Comparison of ENCODE assay signal across 8 cellular contexts in the genomic region with DNA sequence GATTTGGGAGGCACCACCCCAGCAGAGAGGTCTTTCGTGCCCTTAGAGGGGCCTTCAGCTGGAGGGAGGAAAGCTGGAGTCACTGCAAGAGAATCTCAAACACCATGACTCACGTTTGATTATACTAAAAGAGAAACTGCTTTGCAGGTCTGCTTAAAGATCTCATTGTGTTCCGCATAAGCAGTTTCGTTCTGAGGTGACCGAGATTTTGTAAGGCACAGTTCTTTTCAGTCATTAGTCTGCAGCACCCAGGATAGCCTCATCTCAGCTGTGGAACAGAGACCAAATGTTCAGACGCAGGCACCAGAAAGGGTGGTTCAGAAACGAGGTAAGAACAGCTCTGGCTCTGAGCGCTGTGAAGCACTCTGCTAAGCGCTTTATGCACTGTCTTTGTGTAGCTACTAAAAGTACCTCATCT.
A peak's percentile ranks its signal among the peaks of the same experiment; 100 is the strongest.
DNase-seq lines count a peak whose midpoint lies in the region; ATAC-seq and TF ChIP-seq lines count a peak whose summit lies in the region.

No MANE protein-coding gene starts in this region.

- no peak overlapping the region for H3K4me3 Mint-ChIP-seq in type B pancreatic cell

- ATAC-seq in HG02678 (IDR thresholded peaks at IDR 0.05; ENCODE audit: unreplicated experiment) = peak; percentile 98

- H3K36me3 Mint-ChIP-seq in type B pancreatic cell = no peaks in the 10 kb centered on the region

- peak overlapping the region; percentile 27 for H3K4me3 ChIP-seq in fibroblast of pulmonary artery (replicated peaks; ENCODE audit: low read depth, low read length)

- peaks cover 49% of the 10 kb centered on the region for H3K27me3 Mint-ChIP-seq in type B pancreatic cell

- peaks cover 4% of the 10 kb centered on the region for H3K4me1 Mint-ChIP-seq in type B pancreatic cell (ENCODE audit: unreplicated experiment)

- H3K9me3 Mint-ChIP-seq in type B pancreatic cell = no peaks in the 10 kb centered on the region

- peak overlapping the region; percentile 26 for H3K27ac Mint-ChIP-seq in type B pancreatic cell

- TF ChIP-seq CTCF in fibroblast of pulmonary artery (IDR thresholded peaks at IDR 0.05; ENCODE audit: low read length, missing control alignments) = no peak
- no peak for TF ChIP-seq CTCF in type B pancreatic cell (conservative IDR thresholded peaks at IDR 0.05)

- DNase-seq in activated CD8-positive, alpha-beta memory T cell treated with anti-CD3 and anti-CD28 coated beads, Interleukin-2, amount 50 U/mL, for 24 hours (ENCODE audit: extremely low read depth) = peak; percentile 19
- DNase-seq in activated CD8-positive, alpha-beta memory T cell treated with anti-CD3 and anti-CD28 coated beads for 24 hours = no peak
- DNase-seq in OCI-M1 (lab: John Stamatoyannopoulos, UW) = peak; percentile 11
- DNase-seq in fibroblast of pulmonary artery (ENCODE audit: low read depth) = peak; percentile 46
- DNase-seq in type B pancreatic cell (ENCODE audit: extremely low spot score, unreplicated experiment) = no peak
- DNase-seq in DMS153 treated with DMSO at 0.1 percent for 48 hours (lab: John Stamatoyannopoulos, UW; ENCODE audit: unreplicated experiment) = no peak
- no peak for DNase-seq in NCI-H2171 treated with DMSO at 0.1 percent for 48 hours (lab: John Stamatoyannopoulos, UW)

Comparison
In these comparisons a context has a peak if more than half of its experiments do, and no peak if none do; other contexts are left out.
1. DNase-seq: peak in activated CD8-positive, alpha-beta memory T cell treated with anti-CD3 and anti-CD28 coated beads, Interleukin-2, amount 50 U/mL, for 24 hours (single experiment), OCI-M1 (single experiment) and fibroblast of pulmonary artery (single experiment); none in activated CD8-positive, alpha-beta memory T cell treated with anti-CD3 and anti-CD28 coated beads for 24 hours (single experiment), type B pancreatic cell (single experiment), DMS153 treated with DMSO at 0.1 percent for 48 hours (single experiment) and NCI-H2171 treated with DMSO at 0.1 percent for 48 hours (single experiment).